In the genomic region with DNA sequence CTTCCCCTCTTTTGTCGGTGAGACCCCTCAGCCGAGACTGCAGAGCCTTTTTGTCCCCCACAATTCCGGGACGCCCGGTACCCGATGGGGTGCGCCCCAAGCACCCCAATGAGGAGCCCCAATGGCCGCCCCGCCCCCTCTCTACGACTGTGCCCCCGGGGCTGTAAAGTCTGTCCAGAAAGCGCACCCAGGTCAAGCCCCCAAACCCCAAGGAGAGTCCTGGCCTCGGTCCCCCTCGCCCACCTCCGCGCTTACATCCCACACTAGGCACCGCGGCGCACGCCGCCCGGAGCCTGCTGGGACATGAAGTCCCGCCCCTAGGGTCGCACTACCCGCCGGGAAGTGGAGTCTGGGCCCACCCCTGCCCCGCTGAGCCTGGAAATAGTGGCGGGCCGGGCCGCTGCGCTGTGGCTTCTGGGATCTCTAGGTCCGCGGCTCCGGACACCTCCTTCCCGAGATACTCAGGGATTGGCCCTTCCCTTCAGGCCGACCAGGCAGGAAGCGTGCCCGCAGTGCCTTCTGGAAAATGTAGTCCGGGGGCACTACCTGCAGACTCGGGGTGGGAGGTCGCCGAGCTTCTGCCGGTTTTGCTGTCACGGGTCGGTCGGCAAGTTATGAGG, we compare ENCODE assay signal across 1 cellular context.
TF ChIP-seq lines count a peak whose summit lies in the region.

A gene (minus strand): TSS at position 281 of the 620 bp plus-strand sequence. CDS start 442 bp downstream, outside the sequence.

TF ChIP-seq in HepG2, 621 proteins besides CTCF, POLR2A, EP300 and RAD21 (continued from another document and continues in another):
- TF ChIP-seq, protein P1, sequence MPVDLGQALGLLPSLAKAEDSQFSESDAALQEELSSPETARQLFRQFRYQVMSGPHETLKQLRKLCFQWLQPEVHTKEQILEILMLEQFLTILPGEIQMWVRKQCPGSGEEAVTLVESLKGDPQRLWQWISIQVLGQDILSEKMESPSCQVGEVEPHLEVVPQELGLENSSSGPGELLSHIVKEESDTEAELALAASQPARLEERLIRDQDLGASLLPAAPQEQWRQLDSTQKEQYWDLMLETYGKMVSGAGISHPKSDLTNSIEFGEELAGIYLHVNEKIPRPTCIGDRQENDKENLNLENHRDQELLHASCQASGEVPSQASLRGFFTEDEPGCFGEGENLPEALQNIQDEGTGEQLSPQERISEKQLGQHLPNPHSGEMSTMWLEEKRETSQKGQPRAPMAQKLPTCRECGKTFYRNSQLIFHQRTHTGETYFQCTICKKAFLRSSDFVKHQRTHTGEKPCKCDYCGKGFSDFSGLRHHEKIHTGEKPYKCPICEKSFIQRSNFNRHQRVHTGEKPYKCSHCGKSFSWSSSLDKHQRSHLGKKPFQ (CRISPR knock-in tag; IDR thresholded peaks at IDR 0.05; ENCODE audit: insufficient replicate concordance): no peak
- TF ChIP-seq, protein P2, sequence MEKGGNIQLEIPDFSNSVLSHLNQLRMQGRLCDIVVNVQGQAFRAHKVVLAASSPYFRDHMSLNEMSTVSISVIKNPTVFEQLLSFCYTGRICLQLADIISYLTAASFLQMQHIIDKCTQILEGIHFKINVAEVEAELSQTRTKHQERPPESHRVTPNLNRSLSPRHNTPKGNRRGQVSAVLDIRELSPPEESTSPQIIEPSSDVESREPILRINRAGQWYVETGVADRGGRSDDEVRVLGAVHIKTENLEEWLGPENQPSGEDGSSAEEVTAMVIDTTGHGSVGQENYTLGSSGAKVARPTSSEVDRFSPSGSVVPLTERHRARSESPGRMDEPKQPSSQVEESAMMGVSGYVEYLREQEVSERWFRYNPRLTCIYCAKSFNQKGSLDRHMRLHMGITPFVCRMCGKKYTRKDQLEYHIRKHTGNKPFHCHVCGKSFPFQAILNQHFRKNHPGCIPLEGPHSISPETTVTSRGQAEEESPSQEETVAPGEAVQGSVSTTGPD (CRISPR knock-in tag; IDR thresholded peaks at IDR 0.05): no peak
- peak; percentile 77; the same call in 1 of the 2 replicates for TF ChIP-seq ZNF598 (CRISPR knock-in tag; IDR thresholded peaks at IDR 0.05; ENCODE audit: borderline replicate concordance)
- no peak for TF ChIP-seq PAX8 (CRISPR knock-in tag; IDR thresholded peaks at IDR 0.05; ENCODE audit: borderline replicate concordance)
- TF ChIP-seq ZNF335 (CRISPR knock-in tag; IDR thresholded peaks at IDR 0.05): peak; percentile 94
- no peak; the same call in 1 of the 2 replicates for TF ChIP-seq ZNF749 (CRISPR knock-in tag; IDR thresholded peaks at IDR 0.05; ENCODE audit: borderline replicate concordance)
- TF ChIP-seq, protein P3, sequence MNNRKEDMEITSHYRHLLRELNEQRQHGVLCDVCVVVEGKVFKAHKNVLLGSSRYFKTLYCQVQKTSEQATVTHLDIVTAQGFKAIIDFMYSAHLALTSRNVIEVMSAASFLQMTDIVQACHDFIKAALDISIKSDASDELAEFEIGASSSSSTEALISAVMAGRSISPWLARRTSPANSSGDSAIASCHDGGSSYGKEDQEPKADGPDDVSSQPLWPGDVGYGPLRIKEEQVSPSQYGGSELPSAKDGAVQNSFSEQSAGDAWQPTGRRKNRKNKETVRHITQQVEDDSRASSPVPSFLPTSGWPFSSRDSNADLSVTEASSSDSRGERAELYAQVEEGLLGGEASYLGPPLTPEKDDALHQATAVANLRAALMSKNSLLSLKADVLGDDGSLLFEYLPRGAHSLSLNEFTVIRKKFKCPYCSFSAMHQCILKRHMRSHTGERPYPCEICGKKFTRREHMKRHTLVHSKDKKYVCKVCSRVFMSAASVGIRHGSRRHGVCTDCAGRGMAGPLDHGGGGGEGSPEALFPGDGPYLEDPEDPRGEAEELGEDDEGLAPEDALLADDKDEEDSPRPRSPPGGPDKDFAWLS (CRISPR knock-in tag; IDR thresholded peaks at IDR 0.05; ENCODE audit: borderline replicate concordance): no peak
- TF ChIP-seq GABPB1 (CRISPR knock-in tag; IDR thresholded peaks at IDR 0.05): peak; percentile 96
- peak; percentile 34; the same call in 1 of the 2 replicates for TF ChIP-seq PITX1 (CRISPR knock-in tag; IDR thresholded peaks at IDR 0.05)
- TF ChIP-seq FOSL2 (CRISPR knock-in tag; IDR thresholded peaks at IDR 0.05): no peak
- TF ChIP-seq, protein P4, sequence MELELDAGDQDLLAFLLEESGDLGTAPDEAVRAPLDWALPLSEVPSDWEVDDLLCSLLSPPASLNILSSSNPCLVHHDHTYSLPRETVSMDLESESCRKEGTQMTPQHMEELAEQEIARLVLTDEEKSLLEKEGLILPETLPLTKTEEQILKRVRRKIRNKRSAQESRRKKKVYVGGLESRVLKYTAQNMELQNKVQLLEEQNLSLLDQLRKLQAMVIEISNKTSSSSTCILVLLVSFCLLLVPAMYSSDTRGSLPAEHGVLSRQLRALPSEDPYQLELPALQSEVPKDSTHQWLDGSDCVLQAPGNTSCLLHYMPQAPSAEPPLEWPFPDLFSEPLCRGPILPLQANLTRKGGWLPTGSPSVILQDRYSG (CRISPR knock-in tag; IDR thresholded peaks at IDR 0.05): no peak
- peak; percentile 71; the same call in 1 of the 2 replicates for TF ChIP-seq ELF4 (CRISPR knock-in tag; IDR thresholded peaks at IDR 0.05; ENCODE audit: borderline replicate concordance)
- TF ChIP-seq ZNF343 (CRISPR knock-in tag; IDR thresholded peaks at IDR 0.05): peak; percentile 84; the same call in 1 of the 2 replicates
- TF ChIP-seq ERF (CRISPR knock-in tag; IDR thresholded peaks at IDR 0.05): peak; percentile 60; the same call in 1 of the 2 replicates
- TF ChIP-seq ZNF879 (CRISPR knock-in tag; IDR thresholded peaks at IDR 0.05): no peak
- no peak for TF ChIP-seq ZNF264 (CRISPR knock-in tag; IDR thresholded peaks at IDR 0.05)
- TF ChIP-seq, protein P5, sequence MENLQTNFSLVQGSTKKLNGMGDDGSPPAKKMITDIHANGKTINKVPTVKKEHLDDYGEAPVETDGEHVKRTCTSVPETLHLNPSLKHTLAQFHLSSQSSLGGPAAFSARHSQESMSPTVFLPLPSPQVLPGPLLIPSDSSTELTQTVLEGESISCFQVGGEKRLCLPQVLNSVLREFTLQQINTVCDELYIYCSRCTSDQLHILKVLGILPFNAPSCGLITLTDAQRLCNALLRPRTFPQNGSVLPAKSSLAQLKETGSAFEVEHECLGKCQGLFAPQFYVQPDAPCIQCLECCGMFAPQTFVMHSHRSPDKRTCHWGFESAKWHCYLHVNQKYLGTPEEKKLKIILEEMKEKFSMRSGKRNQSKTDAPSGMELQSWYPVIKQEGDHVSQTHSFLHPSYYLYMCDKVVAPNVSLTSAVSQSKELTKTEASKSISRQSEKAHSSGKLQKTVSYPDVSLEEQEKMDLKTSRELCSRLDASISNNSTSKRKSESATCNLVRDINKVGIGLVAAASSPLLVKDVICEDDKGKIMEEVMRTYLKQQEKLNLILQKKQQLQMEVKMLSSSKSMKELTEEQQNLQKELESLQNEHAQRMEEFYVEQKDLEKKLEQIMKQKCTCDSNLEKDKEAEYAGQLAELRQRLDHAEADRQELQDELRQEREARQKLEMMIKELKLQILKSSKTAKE (CRISPR knock-in tag; IDR thresholded peaks at IDR 0.05; ENCODE audit: borderline replicate concordance): no peak
- no peak for TF ChIP-seq THYN1 (CRISPR knock-in tag; IDR thresholded peaks at IDR 0.05; ENCODE audit: borderline replicate concordance, low read depth)
- peak; percentile 88 for TF ChIP-seq SPEN (CRISPR knock-in tag; IDR thresholded peaks at IDR 0.05; ENCODE audit: low read depth)
- TF ChIP-seq, protein P6, sequence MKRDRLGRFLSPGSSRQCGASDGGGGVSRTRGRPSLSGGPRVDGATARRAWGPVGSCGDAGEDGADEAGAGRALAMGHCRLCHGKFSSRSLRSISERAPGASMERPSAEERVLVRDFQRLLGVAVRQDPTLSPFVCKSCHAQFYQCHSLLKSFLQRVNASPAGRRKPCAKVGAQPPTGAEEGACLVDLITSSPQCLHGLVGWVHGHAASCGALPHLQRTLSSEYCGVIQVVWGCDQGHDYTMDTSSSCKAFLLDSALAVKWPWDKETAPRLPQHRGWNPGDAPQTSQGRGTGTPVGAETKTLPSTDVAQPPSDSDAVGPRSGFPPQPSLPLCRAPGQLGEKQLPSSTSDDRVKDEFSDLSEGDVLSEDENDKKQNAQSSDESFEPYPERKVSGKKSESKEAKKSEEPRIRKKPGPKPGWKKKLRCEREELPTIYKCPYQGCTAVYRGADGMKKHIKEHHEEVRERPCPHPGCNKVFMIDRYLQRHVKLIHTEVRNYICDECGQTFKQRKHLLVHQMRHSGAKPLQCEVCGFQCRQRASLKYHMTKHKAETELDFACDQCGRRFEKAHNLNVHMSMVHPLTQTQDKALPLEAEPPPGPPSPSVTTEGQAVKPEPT (CRISPR knock-in tag; IDR thresholded peaks at IDR 0.05; ENCODE audit: low read depth): 0 out of 2 replicates have a peak, but pooled peaks have one; percentile 46
- TF ChIP-seq ZNF382 (CRISPR knock-in tag; IDR thresholded peaks at IDR 0.05; ENCODE audit: borderline replicate concordance): no peak
- no peak for TF ChIP-seq ZSCAN22 (CRISPR knock-in tag; IDR thresholded peaks at IDR 0.05)
- no peak for TF ChIP-seq ZNF616 (CRISPR knock-in tag; IDR thresholded peaks at IDR 0.05; ENCODE audit: low read depth)
- TF ChIP-seq, protein P7, sequence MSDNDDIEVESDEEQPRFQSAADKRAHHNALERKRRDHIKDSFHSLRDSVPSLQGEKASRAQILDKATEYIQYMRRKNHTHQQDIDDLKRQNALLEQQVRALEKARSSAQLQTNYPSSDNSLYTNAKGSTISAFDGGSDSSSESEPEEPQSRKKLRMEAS (IDR thresholded peaks at IDR 0.05): 0 out of 2 replicates have a peak, but pooled peaks have one; percentile 40
- no peak for TF ChIP-seq CBX5 (CRISPR knock-in tag; IDR thresholded peaks at IDR 0.05; ENCODE audit: borderline replicate concordance)
- TF ChIP-seq, protein P8, sequence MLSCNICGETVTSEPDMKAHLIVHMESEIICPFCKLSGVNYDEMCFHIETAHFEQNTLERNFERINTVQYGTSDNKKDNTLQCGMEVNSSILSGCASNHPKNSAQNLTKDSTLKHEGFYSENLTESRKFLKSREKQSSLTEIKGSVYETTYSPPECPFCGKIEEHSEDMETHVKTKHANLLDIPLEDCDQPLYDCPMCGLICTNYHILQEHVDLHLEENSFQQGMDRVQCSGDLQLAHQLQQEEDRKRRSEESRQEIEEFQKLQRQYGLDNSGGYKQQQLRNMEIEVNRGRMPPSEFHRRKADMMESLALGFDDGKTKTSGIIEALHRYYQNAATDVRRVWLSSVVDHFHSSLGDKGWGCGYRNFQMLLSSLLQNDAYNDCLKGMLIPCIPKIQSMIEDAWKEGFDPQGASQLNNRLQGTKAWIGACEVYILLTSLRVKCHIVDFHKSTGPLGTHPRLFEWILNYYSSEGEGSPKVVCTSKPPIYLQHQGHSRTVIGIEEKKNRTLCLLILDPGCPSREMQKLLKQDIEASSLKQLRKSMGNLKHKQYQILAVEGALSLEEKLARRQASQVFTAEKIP (CRISPR knock-in tag; IDR thresholded peaks at IDR 0.05; ENCODE audit: borderline replicate concordance): no peak
- no peak for TF ChIP-seq KMT2A (CRISPR knock-in tag; IDR thresholded peaks at IDR 0.05)
- TF ChIP-seq, protein P9, sequence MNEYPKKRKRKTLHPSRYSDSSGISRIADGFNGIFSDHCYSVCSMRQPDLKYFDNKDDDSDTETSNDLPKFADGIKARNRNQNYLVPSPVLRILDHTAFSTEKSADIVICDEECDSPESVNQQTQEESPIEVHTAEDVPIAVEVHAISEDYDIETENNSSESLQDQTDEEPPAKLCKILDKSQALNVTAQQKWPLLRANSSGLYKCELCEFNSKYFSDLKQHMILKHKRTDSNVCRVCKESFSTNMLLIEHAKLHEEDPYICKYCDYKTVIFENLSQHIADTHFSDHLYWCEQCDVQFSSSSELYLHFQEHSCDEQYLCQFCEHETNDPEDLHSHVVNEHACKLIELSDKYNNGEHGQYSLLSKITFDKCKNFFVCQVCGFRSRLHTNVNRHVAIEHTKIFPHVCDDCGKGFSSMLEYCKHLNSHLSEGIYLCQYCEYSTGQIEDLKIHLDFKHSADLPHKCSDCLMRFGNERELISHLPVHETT (CRISPR knock-in tag; conservative IDR thresholded peaks at IDR 0.05): peak; percentile 82; the same call in 1 of the 2 replicates
- TF ChIP-seq, protein P10, sequence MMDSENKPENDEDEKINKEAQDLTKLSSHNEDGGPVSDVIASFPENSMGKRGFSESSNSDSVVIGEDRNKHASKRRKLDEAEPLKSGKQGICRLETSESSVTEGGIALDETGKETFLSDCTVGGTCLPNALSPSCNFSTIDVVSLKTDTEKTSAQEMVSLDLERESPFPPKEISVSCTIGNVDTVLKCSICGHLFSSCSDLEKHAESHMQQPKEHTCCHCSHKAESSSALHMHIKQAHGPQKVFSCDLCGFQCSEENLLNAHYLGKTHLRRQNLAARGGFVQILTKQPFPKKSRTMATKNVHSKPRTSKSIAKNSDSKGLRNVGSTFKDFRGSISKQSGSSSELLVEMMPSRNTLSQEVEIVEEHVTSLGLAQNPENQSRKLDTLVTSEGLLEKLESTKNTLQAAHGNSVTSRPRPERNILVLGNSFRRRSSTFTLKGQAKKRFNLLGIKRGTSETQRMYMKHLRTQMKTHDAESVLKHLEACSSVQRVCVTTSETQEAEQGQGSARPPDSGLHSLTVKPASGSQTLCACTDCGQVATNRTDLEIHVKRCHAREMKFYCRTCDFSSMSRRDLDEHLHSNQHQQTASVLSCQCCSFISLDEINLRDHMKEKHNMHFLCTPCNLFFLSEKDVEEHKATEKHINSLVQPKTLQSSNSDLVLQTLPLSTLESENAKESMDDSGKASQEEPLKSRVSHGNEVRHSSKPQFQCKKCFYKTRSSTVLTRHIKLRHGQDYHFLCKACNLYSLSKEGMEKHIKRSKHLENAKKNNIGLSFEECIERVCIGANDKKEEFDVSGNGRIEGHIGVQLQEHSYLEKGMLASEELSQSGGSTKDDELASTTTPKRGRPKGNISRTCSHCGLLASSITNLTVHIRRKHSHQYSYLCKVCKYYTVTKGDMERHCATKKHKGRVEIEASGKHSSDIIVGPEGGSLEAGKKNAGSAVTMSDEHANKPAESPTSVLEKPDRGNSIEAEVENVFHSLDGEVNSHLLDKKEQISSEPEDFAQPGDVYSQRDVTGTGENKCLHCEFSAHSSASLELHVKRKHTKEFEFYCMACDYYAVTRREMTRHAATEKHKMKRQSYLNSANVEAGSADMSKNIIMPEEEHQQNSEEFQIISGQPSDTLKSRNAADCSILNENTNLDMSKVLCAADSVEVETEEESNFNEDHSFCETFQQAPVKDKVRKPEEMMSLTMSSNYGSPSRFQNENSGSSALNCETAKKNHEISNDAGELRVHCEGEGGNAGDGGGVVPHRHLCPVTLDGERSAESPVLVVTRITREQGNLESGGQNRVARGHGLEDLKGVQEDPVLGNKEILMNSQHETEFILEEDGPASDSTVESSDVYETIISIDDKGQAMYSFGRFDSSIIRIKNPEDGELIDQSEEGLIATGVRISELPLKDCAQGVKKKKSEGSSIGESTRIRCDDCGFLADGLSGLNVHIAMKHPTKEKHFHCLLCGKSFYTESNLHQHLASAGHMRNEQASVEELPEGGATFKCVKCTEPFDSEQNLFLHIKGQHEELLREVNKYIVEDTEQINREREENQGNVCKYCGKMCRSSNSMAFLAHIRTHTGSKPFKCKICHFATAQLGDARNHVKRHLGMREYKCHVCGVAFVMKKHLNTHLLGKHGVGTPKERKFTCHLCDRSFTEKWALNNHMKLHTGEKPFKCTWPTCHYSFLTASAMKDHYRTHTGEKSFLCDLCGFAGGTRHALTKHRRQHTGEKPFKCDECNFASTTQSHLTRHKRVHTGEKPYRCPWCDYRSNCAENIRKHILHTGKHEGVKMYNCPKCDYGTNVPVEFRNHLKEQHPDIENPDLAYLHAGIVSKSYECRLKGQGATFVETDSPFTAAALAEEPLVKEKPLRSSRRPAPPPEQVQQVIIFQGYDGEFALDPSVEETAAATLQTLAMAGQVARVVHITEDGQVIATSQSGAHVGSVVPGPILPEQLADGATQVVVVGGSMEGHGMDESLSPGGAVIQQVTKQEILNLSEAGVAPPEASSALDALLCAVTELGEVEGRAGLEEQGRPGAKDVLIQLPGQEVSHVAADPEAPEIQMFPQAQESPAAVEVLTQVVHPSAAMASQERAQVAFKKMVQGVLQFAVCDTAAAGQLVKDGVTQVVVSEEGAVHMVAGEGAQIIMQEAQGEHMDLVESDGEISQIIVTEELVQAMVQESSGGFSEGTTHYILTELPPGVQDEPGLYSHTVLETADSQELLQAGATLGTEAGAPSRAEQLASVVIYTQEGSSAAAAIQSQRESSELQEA (CRISPR knock-in tag; IDR thresholded peaks at IDR 0.05; ENCODE audit: not compliant biosample characterization): peak; percentile 47
- TF ChIP-seq SIX1 (CRISPR knock-in tag; IDR thresholded peaks at IDR 0.05; ENCODE audit: borderline replicate concordance): no peak
- no peak for TF ChIP-seq HIVEP1 (CRISPR knock-in tag; IDR thresholded peaks at IDR 0.05)
